ENCODE assay signal across 2 cellular contexts in the genomic region with DNA sequence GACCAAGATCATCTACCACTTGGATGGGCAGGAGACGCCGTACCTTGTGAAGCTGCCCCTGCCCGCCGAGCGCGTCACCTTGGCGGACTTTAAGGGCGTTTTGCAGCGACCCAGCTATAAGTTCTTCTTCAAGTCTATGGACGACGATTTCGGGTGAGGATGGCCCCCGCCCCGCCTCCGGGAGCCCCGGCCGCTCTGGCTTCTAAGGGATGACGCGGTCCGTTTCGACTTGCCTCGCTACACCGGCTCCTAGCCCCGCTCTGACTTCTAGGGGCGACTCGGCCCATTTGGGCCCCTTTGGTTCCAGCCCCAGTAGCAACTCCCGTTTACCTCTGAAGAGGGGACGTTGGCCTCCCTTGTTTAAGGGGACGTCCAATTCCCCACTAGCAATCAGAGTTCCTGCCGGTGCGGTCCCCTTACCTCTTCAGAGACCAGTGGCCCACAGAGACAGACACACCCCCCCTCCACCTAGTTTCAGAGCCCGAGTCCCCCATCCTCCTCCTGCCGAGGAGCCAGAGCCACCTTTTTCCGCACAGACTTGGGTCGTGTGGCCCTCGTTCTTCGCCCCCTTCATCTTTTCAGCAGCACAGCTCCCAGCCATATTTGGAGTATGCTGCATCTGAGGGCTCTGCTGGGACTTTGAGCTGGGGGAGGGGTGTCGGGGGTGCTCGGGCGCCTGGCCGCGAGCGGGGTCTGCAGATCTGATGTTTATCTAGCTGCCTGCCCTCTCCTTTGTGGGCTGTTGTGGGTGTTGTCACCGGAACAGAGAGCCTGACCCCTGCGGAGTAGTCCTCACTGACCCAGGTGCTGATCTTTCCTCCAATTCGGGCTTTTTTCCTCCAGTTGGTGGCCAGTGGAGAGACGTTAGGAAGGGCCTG.
TF ChIP-seq lines count a peak whose summit lies in the region.

No MANE protein-coding gene starts in this region.

TF ChIP-seq in HEK293, 187 proteins besides CTCF, POLR2A, EP300 and RAD21 (continued from another document and continues in another):
- TF ChIP-seq, protein P1, sequence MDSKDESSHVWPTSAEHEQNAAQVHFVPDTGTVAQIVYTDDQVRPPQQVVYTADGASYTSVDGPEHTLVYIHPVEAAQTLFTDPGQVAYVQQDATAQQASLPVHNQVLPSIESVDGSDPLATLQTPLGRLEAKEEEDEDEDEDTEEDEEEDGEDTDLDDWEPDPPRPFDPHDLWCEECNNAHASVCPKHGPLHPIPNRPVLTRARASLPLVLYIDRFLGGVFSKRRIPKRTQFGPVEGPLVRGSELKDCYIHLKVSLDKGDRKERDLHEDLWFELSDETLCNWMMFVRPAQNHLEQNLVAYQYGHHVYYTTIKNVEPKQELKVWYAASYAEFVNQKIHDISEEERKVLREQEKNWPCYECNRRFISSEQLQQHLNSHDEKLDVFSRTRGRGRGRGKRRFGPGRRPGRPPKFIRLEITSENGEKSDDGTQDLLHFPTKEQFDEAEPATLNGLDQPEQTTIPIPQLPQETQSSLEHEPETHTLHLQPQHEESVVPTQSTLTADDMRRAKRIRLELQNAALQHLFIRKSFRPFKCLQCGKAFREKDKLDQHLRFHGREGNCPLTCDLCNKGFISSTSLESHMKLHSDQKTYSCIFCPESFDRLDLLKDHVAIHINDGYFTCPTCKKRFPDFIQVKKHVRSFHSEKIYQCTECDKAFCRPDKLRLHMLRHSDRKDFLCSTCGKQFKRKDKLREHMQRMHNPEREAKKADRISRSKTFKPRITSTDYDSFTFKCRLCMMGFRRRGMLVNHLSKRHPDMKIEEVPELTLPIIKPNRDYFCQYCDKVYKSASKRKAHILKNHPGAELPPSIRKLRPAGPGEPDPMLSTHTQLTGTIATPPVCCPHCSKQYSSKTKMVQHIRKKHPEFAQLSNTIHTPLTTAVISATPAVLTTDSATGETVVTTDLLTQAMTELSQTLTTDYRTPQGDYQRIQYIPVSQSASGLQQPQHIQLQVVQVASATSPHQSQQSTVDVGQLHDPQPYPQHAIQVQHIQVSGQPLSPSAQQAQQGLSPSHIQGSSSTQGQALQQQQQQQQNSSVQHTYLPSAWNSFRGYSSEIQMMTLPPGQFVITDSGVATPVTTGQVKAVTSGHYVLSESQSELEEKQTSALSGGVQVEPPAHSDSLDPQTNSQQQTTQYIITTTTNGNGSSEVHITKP (tag by site-specific recombination; IDR thresholded peaks at IDR 0.05) = peak; percentile 74
- TF ChIP-seq ZEB2 (tag by site-specific recombination; IDR thresholded peaks at IDR 0.05) = 0 out of 2 replicates have a peak, but pooled peaks have one; percentile 19
- TF ChIP-seq, protein P2, sequence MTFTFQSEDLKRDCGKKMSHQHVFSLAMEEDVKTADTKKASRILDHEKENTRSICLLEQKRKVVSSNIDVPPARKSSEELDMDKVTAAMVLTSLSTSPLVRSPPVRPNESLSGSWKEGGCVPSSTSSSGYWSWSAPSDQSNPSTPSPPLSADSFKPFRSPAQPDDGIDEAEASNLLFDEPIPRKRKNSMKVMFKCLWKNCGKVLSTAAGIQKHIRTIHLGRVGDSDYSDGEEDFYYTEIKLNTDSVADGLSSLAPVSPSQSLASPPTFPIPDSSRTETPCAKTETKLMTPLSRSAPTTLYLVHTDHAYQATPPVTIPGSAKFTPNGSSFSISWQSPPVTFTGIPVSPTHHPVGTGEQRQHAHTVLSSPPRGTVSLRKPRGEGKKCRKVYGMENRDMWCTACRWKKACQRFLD (tag by site-specific recombination; IDR thresholded peaks at IDR 0.05) = no peak
- TF ChIP-seq KLF10 (tag by site-specific recombination; IDR thresholded peaks at IDR 0.05) = 0 out of 2 replicates have a peak, but pooled peaks have one; percentile 18
- TF ChIP-seq ZNF544 (tag by site-specific recombination; IDR thresholded peaks at IDR 0.05) = no peak
- TF ChIP-seq, protein P3, sequence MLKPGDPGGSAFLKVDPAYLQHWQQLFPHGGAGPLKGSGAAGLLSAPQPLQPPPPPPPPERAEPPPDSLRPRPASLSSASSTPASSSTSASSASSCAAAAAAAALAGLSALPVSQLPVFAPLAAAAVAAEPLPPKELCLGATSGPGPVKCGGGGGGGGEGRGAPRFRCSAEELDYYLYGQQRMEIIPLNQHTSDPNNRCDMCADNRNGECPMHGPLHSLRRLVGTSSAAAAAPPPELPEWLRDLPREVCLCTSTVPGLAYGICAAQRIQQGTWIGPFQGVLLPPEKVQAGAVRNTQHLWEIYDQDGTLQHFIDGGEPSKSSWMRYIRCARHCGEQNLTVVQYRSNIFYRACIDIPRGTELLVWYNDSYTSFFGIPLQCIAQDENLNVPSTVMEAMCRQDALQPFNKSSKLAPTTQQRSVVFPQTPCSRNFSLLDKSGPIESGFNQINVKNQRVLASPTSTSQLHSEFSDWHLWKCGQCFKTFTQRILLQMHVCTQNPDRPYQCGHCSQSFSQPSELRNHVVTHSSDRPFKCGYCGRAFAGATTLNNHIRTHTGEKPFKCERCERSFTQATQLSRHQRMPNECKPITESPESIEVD (tag by site-specific recombination; IDR thresholded peaks at IDR 0.05) = no peak
- TF ChIP-seq ZFP37 (tag by site-specific recombination; IDR thresholded peaks at IDR 0.05) = 0 out of 2 replicates have a peak, but pooled peaks have one; percentile 43
- TF ChIP-seq, protein P4, sequence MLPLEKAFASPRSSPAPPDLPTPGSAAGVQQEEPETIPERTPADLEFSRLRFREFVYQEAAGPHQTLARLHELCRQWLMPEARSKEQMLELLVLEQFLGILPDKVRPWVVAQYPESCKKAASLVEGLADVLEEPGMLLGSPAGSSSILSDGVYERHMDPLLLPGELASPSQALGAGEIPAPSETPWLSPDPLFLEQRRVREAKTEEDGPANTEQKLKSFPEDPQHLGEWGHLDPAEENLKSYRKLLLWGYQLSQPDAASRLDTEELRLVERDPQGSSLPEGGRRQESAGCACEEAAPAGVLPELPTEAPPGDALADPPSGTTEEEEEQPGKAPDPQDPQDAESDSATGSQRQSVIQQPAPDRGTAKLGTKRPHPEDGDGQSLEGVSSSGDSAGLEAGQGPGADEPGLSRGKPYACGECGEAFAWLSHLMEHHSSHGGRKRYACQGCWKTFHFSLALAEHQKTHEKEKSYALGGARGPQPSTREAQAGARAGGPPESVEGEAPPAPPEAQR (tag by site-specific recombination; IDR thresholded peaks at IDR 0.05) = no peak
- TF ChIP-seq ZNF837 (tag by site-specific recombination; IDR thresholded peaks at IDR 0.05) = no peak
- 0 out of 2 replicates have a peak, but pooled peaks have one; percentile 32 for TF ChIP-seq ZBTB48 (tag by site-specific recombination; IDR thresholded peaks at IDR 0.05)
- TF ChIP-seq ZNF530 (tag by site-specific recombination; IDR thresholded peaks at IDR 0.05; ENCODE audit: low read depth) = no peak
- TF ChIP-seq ZNF777 (tag by site-specific recombination; IDR thresholded peaks at IDR 0.05; ENCODE audit: borderline replicate concordance) = no peak
- no peak for TF ChIP-seq ZNF391 (tag by site-specific recombination; IDR thresholded peaks at IDR 0.05; ENCODE audit: borderline replicate concordance, low read depth)

TF ChIP-seq in neural cell, 6 proteins besides CTCF, POLR2A, EP300 and RAD21:
- TF ChIP-seq, protein P5, sequence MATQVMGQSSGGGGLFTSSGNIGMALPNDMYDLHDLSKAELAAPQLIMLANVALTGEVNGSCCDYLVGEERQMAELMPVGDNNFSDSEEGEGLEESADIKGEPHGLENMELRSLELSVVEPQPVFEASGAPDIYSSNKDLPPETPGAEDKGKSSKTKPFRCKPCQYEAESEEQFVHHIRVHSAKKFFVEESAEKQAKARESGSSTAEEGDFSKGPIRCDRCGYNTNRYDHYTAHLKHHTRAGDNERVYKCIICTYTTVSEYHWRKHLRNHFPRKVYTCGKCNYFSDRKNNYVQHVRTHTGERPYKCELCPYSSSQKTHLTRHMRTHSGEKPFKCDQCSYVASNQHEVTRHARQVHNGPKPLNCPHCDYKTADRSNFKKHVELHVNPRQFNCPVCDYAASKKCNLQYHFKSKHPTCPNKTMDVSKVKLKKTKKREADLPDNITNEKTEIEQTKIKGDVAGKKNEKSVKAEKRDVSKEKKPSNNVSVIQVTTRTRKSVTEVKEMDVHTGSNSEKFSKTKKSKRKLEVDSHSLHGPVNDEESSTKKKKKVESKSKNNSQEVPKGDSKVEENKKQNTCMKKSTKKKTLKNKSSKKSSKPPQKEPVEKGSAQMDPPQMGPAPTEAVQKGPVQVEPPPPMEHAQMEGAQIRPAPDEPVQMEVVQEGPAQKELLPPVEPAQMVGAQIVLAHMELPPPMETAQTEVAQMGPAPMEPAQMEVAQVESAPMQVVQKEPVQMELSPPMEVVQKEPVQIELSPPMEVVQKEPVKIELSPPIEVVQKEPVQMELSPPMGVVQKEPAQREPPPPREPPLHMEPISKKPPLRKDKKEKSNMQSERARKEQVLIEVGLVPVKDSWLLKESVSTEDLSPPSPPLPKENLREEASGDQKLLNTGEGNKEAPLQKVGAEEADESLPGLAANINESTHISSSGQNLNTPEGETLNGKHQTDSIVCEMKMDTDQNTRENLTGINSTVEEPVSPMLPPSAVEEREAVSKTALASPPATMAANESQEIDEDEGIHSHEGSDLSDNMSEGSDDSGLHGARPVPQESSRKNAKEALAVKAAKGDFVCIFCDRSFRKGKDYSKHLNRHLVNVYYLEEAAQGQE (IDR thresholded peaks at IDR 0.05; ENCODE audit: borderline replicate concordance) = no peak
- TF ChIP-seq POLR2AphosphoS5 (IDR thresholded peaks at IDR 0.05) (peak; percentile 7), TAF1 (IDR thresholded peaks at IDR 0.05; ENCODE audit: low read depth) (peak; percentile 45)
